13 cellular contexts compared by ENCODE assay signal in genomic region chr17:77467513-77467912, GRCh38.
DNase-seq lines count a peak whose midpoint lies in the region; ATAC-seq and TF ChIP-seq lines count a peak whose summit lies in the region.
"Had no signal": no experiment of that assay in that cellular context is flagged by ENCODE, and none has a peak within 500 bp of the region (broad histone marks: within the 10 kb centered on the region; RNA-seq: fewer than 3 reads in every experiment).

No MANE protein-coding gene starts in this region.

- H4K20me1 ChIP-seq in PC-3 (ENCODE audit: low read length) = peaks cover 16% of the 10 kb centered on the region; the same call in 1 of the 2 replicates

- H3K36me3 ChIP-seq in heart left ventricle = no peaks in the 10 kb centered on the region
- peaks cover 41% of the 10 kb centered on the region for H3K36me3 ChIP-seq in effector memory CD4-positive, alpha-beta T cell (ENCODE audit: control insufficient read depth, insufficient read depth, low read length)
- H3K36me3 ChIP-seq in uterus = no peaks in the 10 kb centered on the region
- peaks cover 23% of the 10 kb centered on the region for H3K36me3 ChIP-seq in PC-3 (ENCODE audit: low read depth, low read length)

- intact Hi-C loops in heart left ventricle (cut with DNase I) = no loop called here
- intact Hi-C loops in Right ventricle myocardium inferior (cut with DNase I) = no loop called here
- intact Hi-C loops in uterus (cut with DNase I; ENCODE audit: low total_unique reads) = no loop called here
- intact Hi-C loops in PC-3 (cut with micrococcal nuclease) = no loop called here

- H3K27ac ChIP-seq in heart left ventricle (peak overlapping the region in 11 of 12 donors; percentile 37 to 91 (median 68)), uterus (peak overlapping the region; percentile 12 to 52), PC-3 (ENCODE audit: low read length) (no peak overlapping the region)
- peak overlapping the region; percentile 40 for H3K27ac ChIP-seq in effector memory CD4-positive, alpha-beta T cell (ENCODE audit: insufficient read depth, low read length, poor library complexity, severe bottlenecking)

- H3K9me3 Mint-ChIP-seq in naive thymus-derived CD8-positive, alpha-beta T cell = peaks cover 0 to 10% (median 0%) of the 10 kb centered on the region in 9 donors

- H3K9me3 ChIP-seq in heart left ventricle (no peaks in the 10 kb centered on the region), uterus (no peaks in the 10 kb centered on the region), PC-3 (ENCODE audit: low read length) (no peaks in the 10 kb centered on the region)
- no peaks in the 10 kb centered on the region for H3K9me3 ChIP-seq in effector memory CD4-positive, alpha-beta T cell (ENCODE audit: control insufficient read depth, low read length)

- H3K9me2 ChIP-seq in PC-3 (replicated peaks; ENCODE audit: low read length) = no peaks in the 10 kb centered on the region

- H3K9ac ChIP-seq in PC-3 (ENCODE audit: low read length) = no peak overlapping the region

- no peak overlapping the region for H3K4me2 ChIP-seq in PC-3 (ENCODE audit: low read length)

- TF ChIP-seq CTCF in heart left ventricle (IDR thresholded peaks at IDR 0.05) (no peak), uterus (IDR thresholded peaks at IDR 0.05) (no peak), PC-3 (conservative IDR thresholded peaks at IDR 0.05; ENCODE audit: low read depth, low read length) (no peak)

- H2AFZ ChIP-seq in PC-3 (ENCODE audit: low read length) = no peak overlapping the region

- peaks cover 89% of the 10 kb centered on the region for H3K79me2 ChIP-seq in PC-3 (ENCODE audit: low read length)

- H3K36me3 Mint-ChIP-seq in naive thymus-derived CD8-positive, alpha-beta T cell = peaks cover 0 to 67% (median 24%) of the 10 kb centered on the region in 3 donors

- H3K4me1 Mint-ChIP-seq in naive thymus-derived CD8-positive, alpha-beta T cell = peaks cover 53 to 97% (median 95%) of the 10 kb centered on the region in 4 donors

- POLR2A ChIA-PET in naive thymus-derived CD8-positive, alpha-beta T cell (lab: Charles Lee) = interaction anchor here (1.2 to 74.5 kb wide), 6 partner anchors 10 to 54 kb away, joined by 3 to 5369 read pairs (median 8); no protein-coding TSS in a partner anchor
- POLR2A ChIA-PET in PC-3 (lab: Charles Lee; ENCODE audit: unreplicated experiment) = no interaction called here

- no peaks in the 10 kb centered on the region for H3K27me3 Mint-ChIP-seq in naive thymus-derived CD8-positive, alpha-beta T cell

- no peaks in the 10 kb centered on the region for H3F3A ChIP-seq in PC-3 (ENCODE audit: low read length, unreplicated experiment)

- 51 to 65% (median 62%) methylated on average over 25 of the region's 25 CpGs for WGBS in heart left ventricle, 4 donors

- BruUV-seq in PC-3 (replicated peaks; lab: Mats Ljungman, UMichigan) = no TSS peak

- H3K4me3 ChIP-seq in heart left ventricle (no peak overlapping the region), uterus (no peak overlapping the region), PC-3 (ENCODE audit: low read length) (no peak overlapping the region)
- no peak overlapping the region for H3K4me3 ChIP-seq in effector memory CD4-positive, alpha-beta T cell (ENCODE audit: insufficient read depth, low read depth, low read length, poor library complexity, severe bottlenecking)

- H3K27me3 ChIP-seq in heart left ventricle = no peaks in the 10 kb centered on the region
- no peaks in the 10 kb centered on the region for H3K27me3 ChIP-seq in effector memory CD4-positive, alpha-beta T cell (replicated peaks; ENCODE audit: control insufficient read depth, insufficient read depth, low read length, poor library complexity, severe bottlenecking)
- H3K27me3 ChIP-seq in uterus = no peaks in the 10 kb centered on the region
- no peaks in the 10 kb centered on the region for H3K27me3 ChIP-seq in PC-3 (ENCODE audit: low read length)

- H3K4me3 Mint-ChIP-seq in naive thymus-derived CD8-positive, alpha-beta T cell = peak overlapping the region in 4 of 10 donors; percentile 26 to 84 (median 58)

- peak overlapping the region in 8 of 10 donors; percentile 33 to 97 (median 89) for H3K27ac Mint-ChIP-seq in naive thymus-derived CD8-positive, alpha-beta T cell

- TF ChIP-seq POLR2A in heart left ventricle (IDR thresholded peaks at IDR 0.05) = no peak
- no peak for TF ChIP-seq POLR2A in uterus (IDR thresholded peaks at IDR 0.05)

- DNase-seq in heart left ventricle (peak in 1 of 5 donors; percentile 32), Right ventricle myocardium inferior (ENCODE audit: missing footprints) (no peak), uterus (no peak), PC-3 (no peak), NCI-H1694 (lab: John Stamatoyannopoulos, UW) (no peak)
- DNase-seq in effector memory CD4-positive, alpha-beta T cell = no peak
- DNase-seq in naive thymus-derived CD8-positive, alpha-beta T cell = no peak
- no peak for DNase-seq in activated effector memory CD4-positive, alpha-beta T cell treated with Interleukin-2 at 50 U/mL for 16 hours
- DNase-seq: NCI-H1105; NCI-H226; stimulated activated CD8-positive, alpha-beta memory T cell treated with anti-CD3 and anti-CD28 coated beads, Interleukin-4, amount 100 ng/mL, for 48 hours; SW 1271 had no signal

- H3K4me1 ChIP-seq in heart left ventricle (peaks cover 20 to 93% (median 69%) of the 10 kb centered on the region in 12 donors), uterus (peaks cover 4 to 17% of the 10 kb centered on the region in 2 donors), PC-3 (ENCODE audit: insufficient read depth, low read length) (peaks cover 29% of the 10 kb centered on the region)
- peaks cover 92% of the 10 kb centered on the region for H3K4me1 ChIP-seq in effector memory CD4-positive, alpha-beta T cell (ENCODE audit: control insufficient read depth, insufficient read depth, low read length, poor library complexity, severe bottlenecking)

- ATAC-seq in heart left ventricle (no peak), Right ventricle myocardium inferior (no peak), PC-3 (no peak)
- no peak for ATAC-seq in naive thymus-derived CD8-positive, alpha-beta T cell
- ATAC-seq: activated CD4-positive, CD25-positive, alpha-beta regulatory T cell treated with anti-CD3 and anti-CD28 coated beads, Interleukin-2, amount 50 U/mL, for 24 hours had no signal

- CTCF ChIA-PET in PC-3 (lab: Charles Lee) = no interaction called here
